19 cellular contexts compared by ENCODE assay signal in the genomic region with DNA sequence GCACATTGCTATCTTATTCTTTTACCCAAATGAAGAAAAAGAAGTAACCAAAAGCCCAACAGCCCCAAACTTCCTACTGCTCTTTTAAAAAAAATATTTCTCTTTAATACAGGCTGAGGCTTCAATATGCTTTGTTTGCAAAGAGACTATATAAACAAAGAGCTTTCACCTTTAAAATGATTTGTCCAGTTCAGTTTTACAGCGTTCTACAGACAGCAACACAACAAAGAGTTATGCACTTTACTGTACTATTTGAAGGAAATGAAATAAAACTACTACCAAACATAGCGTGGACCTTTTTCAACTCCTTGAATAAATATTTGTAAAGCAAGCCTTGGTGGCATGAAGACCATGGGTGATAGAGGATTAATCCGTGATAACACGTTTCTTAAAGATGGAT.
DNase-seq lines count a peak whose midpoint lies in the region; ATAC-seq, FAIRE-seq and TF ChIP-seq lines count a peak whose summit lies in the region.
"Had no signal": no experiment of that assay in that cellular context is flagged by ENCODE, and none has a peak within 500 bp of the region (broad histone marks: within the 10 kb centered on the region; RNA-seq: fewer than 3 reads in every experiment).

No MANE protein-coding gene starts in this region.

- no peaks in the 10 kb centered on the region for H3K36me3 Mint-ChIP-seq in activated T-cell treated with anti-CD3 and anti-CD28 coated beads, Interleukin-2, amount 50 U/mL, for 24 hours (ENCODE audit: low read depth)
- H3K36me3 Mint-ChIP-seq: CD8-positive, alpha-beta memory T cell had no signal

- H3K27me3 ChIP-seq in Karpas-422 (ENCODE audit: low read length) (no peaks in the 10 kb centered on the region), hepatocyte (no peaks in the 10 kb centered on the region), pancreas (no peaks in the 10 kb centered on the region)
- H3K27me3 ChIP-seq: BLaER1 treated with 17β-estradiol and CSF1 and Interleukin-3, amounts not matched to agents 10 nM and 100 nM had no signal

- no peak overlapping the region for H3K4me2 ChIP-seq in Karpas-422 (ENCODE audit: low read depth, low read length, poor library complexity, severe bottlenecking)
- H3K4me2 ChIP-seq in hepatocyte, result peak overlapping the region; percentile 25
- H3K4me2 ChIP-seq: BLaER1 treated with 17β-estradiol and CSF1 and Interleukin-3, amounts not matched to agents 10 nM and 100 nM had no signal

- intact Hi-C loops in pancreas (cut with DNase I) (no loop called here), left ventricle myocardium superior (cut with micrococcal nuclease) (no loop called here)

- H3K4me1 ChIP-seq in Karpas-422 (ENCODE audit: low read length), result peaks cover 14% of the 10 kb centered on the region
- peaks cover 15% of the 10 kb centered on the region for H3K4me1 ChIP-seq in hepatocyte (ENCODE audit: insufficient read depth)
- H3K4me1 ChIP-seq in pancreas, result peaks cover 0 to 9% (median 8%) of the 10 kb centered on the region in 3 donors

- H3K4me1 Mint-ChIP-seq in activated T-cell treated with anti-CD3 and anti-CD28 coated beads, Interleukin-2, amount 50 U/mL, for 24 hours (ENCODE audit: low read depth), result no peaks in the 10 kb centered on the region
- H3K4me1 Mint-ChIP-seq: B cell; CD8-positive, alpha-beta memory T cell had no signal

- H3K9me3 Mint-ChIP-seq in activated T-cell treated with anti-CD3 and anti-CD28 coated beads, Interleukin-2, amount 50 U/mL, for 24 hours, result no peaks in the 10 kb centered on the region
- H3K9me3 Mint-ChIP-seq: CD8-positive, alpha-beta memory T cell had no signal

- WGBS in hepatocyte (ENCODE audit: low lambda C conversion rate, missing lambda C conversion rate), result 38% methylated on average over 4 of the region's 4 CpGs
- 7 to 10% methylated on average over 4 of the region's 4 CpGs for WGBS in pancreas, 2 donors

- H3K27ac Mint-ChIP-seq in activated T-cell treated with anti-CD3 and anti-CD28 coated beads, Interleukin-2, amount 50 U/mL, for 24 hours, result no peak overlapping the region
- H3K27ac Mint-ChIP-seq: B cell; CD8-positive, alpha-beta memory T cell; H9 had no signal

- H3K9me3 ChIP-seq in Karpas-422 (ENCODE audit: low read length), result no peaks in the 10 kb centered on the region
- H3K9me3 ChIP-seq in hepatocyte (ENCODE audit: low read depth), result no peaks in the 10 kb centered on the region
- H3K9me3 ChIP-seq in pancreas, result no peaks in the 10 kb centered on the region

- DNase-seq in DMS53 (lab: John Stamatoyannopoulos, UW), result peak; percentile 19
- no peak for DNase-seq in DMS53 treated with DMSO at 0.1 percent for 48 hours (lab: John Stamatoyannopoulos, UW; ENCODE audit: unreplicated experiment)
- DNase-seq in Karpas-422, result no peak
- no peak for DNase-seq in hepatocyte (ENCODE audit: low spot score)
- DNase-seq in pancreas, result no peak
- no peak for DNase-seq in left ventricle myocardium superior
- no peak for DNase-seq in NCI-H1048 (lab: John Stamatoyannopoulos, UW)
- no peak for DNase-seq in activated T-cell treated with anti-CD3 and anti-CD28 coated beads, Interleukin-2, amount 50 U/mL, for 24 hours
- DNase-seq: 8988T; CD8-positive, alpha-beta memory T cell; COR-L47; H9 had no signal

- ATAC-seq in pancreas, result peak in 2 of 4 donors; percentile 36 to 44
- ATAC-seq in left ventricle myocardium superior, result no peak

- no peaks in the 10 kb centered on the region for H3K36me3 ChIP-seq in Karpas-422 (ENCODE audit: insufficient read depth, low read length)
- H3K36me3 ChIP-seq in hepatocyte (replicated peaks; ENCODE audit: insufficient read depth, low read depth), result no peaks in the 10 kb centered on the region
- no peaks in the 10 kb centered on the region for H3K36me3 ChIP-seq in pancreas
- H3K36me3 ChIP-seq: BLaER1 treated with 17β-estradiol and CSF1 and Interleukin-3, amounts not matched to agents 10 nM and 100 nM had no signal

- peak; percentile 5 for FAIRE-seq in pancreas (lab: Jason Lieb, UNC)
- FAIRE-seq: D721Med, G401.6, GM12891, GM19239, H1 had no signal

- H3K4me3 ChIP-seq in Karpas-422 (ENCODE audit: low read length) (no peak overlapping the region), hepatocyte (no peak overlapping the region), pancreas (no peak overlapping the region)
- H3K4me3 ChIP-seq: BLaER1 treated with 17β-estradiol and CSF1 and Interleukin-3, amounts not matched to agents 10 nM and 100 nM had no signal

- no peak overlapping the region for H3K4me3 Mint-ChIP-seq in activated T-cell treated with anti-CD3 and anti-CD28 coated beads, Interleukin-2, amount 50 U/mL, for 24 hours
- H3K4me3 Mint-ChIP-seq: B cell; CD8-positive, alpha-beta memory T cell; H9 had no signal

- no peak overlapping the region for H3K9ac ChIP-seq in Karpas-422 (ENCODE audit: low read length)
- H3K9ac ChIP-seq: BLaER1 treated with 17β-estradiol and CSF1 and Interleukin-3, amounts not matched to agents 10 nM and 100 nM had no signal

- no peaks in the 10 kb centered on the region for H3K27me3 Mint-ChIP-seq in activated T-cell treated with anti-CD3 and anti-CD28 coated beads, Interleukin-2, amount 50 U/mL, for 24 hours
- H3K27me3 Mint-ChIP-seq: B cell had no signal

- H4K20me1 ChIP-seq in Karpas-422 (ENCODE audit: insufficient read depth, low read depth, low read length) (no peaks in the 10 kb centered on the region), hepatocyte (ENCODE audit: insufficient read depth, poor library complexity, severe bottlenecking) (no peaks in the 10 kb centered on the region)
- H4K20me1 ChIP-seq: BLaER1 treated with 17β-estradiol and CSF1 and Interleukin-3, amounts not matched to agents 10 nM and 100 nM had no signal

- H3K79me2 ChIP-seq in Karpas-422 (ENCODE audit: low read length) (no peaks in the 10 kb centered on the region), hepatocyte (no peaks in the 10 kb centered on the region)

- no peaks in the 10 kb centered on the region for H3K9me2 ChIP-seq in Karpas-422 (replicated peaks; ENCODE audit: insufficient read depth, low read length)
- H3K9me2 ChIP-seq in hepatocyte (replicated peaks; ENCODE audit: insufficient read depth), result no peaks in the 10 kb centered on the region

- TF ChIP-seq CTCF in hepatocyte (IDR thresholded peaks at IDR 0.05; ENCODE audit: poor library complexity), result no peak
- TF ChIP-seq CTCF in pancreas (IDR thresholded peaks at IDR 0.05), result no peak

- H2AFZ ChIP-seq in Karpas-422 (ENCODE audit: low read length) (0 out of 2 replicates have a peak overlapping the region, but pooled peaks have one; percentile 1), hepatocyte (no peak overlapping the region)

- H3K27ac ChIP-seq in Karpas-422 (ENCODE audit: low read length) (no peak overlapping the region), hepatocyte (no peak overlapping the region), pancreas (no peak overlapping the region)
- H3K27ac ChIP-seq: BLaER1 treated with 17β-estradiol and CSF1 and Interleukin-3, amounts not matched to agents 10 nM and 100 nM had no signal
